In the genomic region with DNA sequence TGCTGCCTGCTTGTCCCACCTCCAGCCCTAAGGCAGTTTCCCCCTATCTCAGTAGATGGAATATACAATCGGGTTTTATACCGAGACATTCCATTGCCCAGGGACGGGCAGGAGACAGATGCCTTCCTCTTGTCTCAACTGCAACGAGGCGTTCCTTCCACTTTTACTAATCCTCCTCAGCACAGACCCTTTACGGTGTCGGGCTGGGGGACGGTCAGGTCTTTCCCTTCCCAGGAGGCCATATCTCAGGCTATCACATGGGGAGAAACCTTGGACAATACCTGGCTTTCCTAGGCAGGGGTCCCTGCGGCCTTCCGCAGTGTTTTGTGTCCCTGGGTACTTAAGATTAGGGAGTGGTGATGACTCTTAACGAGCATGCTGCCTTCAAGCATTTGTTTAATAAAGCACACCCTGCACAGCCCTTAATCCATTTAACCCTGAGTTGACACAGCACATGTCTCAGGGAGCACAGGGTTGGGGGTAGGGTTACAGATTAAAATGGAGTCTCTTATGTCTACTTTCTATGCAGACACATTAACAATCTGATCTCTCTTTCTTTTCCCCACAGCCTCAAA, we compare ENCODE assay signal across 12 cellular contexts. TPM values are rescaled to one million over a fixed set of nuclear protein-coding genes. Genes with fewer than 3 reads are reported as not detected.
"Had no signal": no experiment of that assay in that cellular context is flagged by ENCODE, and none has a peak within 500 bp of the region (broad histone marks: within the 10 kb centered on the region; RNA-seq: fewer than 3 reads in every experiment).

No MANE protein-coding gene starts in this region.

RNA-seq across cellular contexts. Expression of a gene that starts 2.4 kb away (rescaled TPM):
- total RNA-seq: activated CD4-positive, alpha-beta T cell treated with anti-CD3 and anti-CD28 coated beads, Interleukin-2, amount 10 ng/mL, durations not matched to agents 24 days and 14 days; activated CD8-positive, alpha-beta memory T cell treated with anti-CD3 and anti-CD28 coated beads for 36 hours; activated CD8-positive, alpha-beta T cell treated with anti-CD3 and anti-CD28 coated beads for 36 hours; activated naive CD8-positive, alpha-beta T cell treated with anti-CD3 and anti-CD28 coated beads for 36 hours; activated T-cell treated with anti-CD3 and anti-CD28 coated beads, Interleukin-2, amount 50 U/mL, for 72 hours; activated T-helper 17 cell treated with anti-CD3 and anti-CD28 coated beads, Interleukin-2, amount 50 U/mL, for 72 hours; LHCN-M2; OCI-LY7; PC-9; Right ventricle myocardium superior had no signal
- polyA plus RNA-seq: aorta, cardiac muscle cell had no signal

RNA-seq across cellular contexts. Expression of a gene that starts 21.6 kb away (rescaled TPM):
- total RNA-seq: activated CD4-positive, alpha-beta T cell treated with anti-CD3 and anti-CD28 coated beads, Interleukin-2, amount 10 ng/mL, durations not matched to agents 24 days and 14 days; activated CD8-positive, alpha-beta memory T cell treated with anti-CD3 and anti-CD28 coated beads for 36 hours; activated CD8-positive, alpha-beta T cell treated with anti-CD3 and anti-CD28 coated beads for 36 hours; activated naive CD8-positive, alpha-beta T cell treated with anti-CD3 and anti-CD28 coated beads for 36 hours; activated T-cell treated with anti-CD3 and anti-CD28 coated beads, Interleukin-2, amount 50 U/mL, for 72 hours; activated T-helper 17 cell treated with anti-CD3 and anti-CD28 coated beads, Interleukin-2, amount 50 U/mL, for 72 hours; aorta; cardiac muscle cell; LHCN-M2; OCI-LY7; PC-9; Right ventricle myocardium superior had no signal
- polyA plus RNA-seq: aorta, cardiac muscle cell had no signal

RNA-seq across cellular contexts. Expression of a gene that starts 42.6 kb away (rescaled TPM):
- polyA plus RNA-seq: cardiac muscle cell had no signal
